In the genomic region with DNA sequence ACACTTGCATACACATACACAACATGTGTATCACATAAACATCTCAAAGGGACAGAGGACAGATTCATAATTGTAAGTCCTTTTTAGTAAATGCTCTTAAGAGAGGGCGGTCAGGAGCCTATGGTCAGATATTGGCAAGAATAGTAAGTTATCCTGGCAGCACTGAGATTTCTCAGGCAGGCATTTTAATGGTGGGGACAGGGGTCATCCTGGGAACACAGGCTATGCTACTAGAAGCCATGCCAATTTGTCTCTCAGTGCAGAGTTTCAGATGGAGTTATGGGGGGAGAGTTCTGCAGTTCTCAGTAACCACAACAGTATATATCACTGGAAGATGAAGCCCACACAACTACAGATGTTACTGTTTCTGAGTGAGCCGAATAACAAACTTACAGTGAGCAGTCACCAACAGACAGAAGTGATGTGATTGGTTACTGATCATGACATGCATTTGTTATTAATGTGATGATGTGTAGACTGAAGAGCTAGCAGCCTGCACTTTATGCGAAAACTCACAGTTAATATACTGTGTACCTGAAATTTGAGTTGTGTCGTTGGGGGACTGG, we compare ENCODE assay signal across 1 cellular context.
TF ChIP-seq lines count a peak whose summit lies in the region.

No MANE protein-coding gene starts in this region.

TF ChIP-seq in WTC11, 78 proteins besides CTCF, POLR2A, EP300 and RAD21 (continued from another document):
- TF ChIP-seq, protein P1, sequence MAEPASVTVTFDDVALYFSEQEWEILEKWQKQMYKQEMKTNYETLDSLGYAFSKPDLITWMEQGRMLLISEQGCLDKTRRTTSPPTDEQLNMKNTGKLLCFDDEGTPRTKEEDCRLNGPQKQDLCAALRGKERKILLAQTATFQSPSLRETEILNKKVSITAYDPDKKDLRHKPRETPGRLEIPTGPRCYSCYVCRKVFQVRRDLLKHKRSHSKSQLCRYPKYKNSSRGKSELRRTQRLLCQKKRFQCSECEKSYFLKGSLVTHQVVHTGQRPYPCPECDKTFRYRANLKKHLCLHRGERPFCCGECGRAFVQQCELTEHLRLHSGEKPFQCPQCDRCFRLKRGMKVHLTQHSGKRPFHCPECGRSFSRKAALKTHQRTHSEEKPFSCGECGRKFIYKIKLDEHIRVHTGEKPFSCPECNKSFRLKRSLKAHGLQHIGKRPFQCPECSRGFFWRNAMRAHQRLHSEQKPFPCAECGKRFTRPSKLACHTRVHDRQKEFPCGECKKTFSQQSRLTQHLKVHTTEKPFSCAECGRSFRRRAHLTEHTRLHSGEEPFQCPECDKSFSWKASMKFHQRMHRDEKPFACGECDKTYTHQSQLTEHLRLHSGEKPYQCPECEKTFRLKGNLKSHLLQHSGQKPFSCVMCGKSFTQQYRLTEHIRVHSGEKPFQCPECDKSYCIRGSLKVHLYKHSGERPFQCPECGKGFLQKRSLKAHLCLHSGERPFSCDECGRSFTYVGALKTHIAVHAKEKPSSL (CRISPR knock-in tag; conservative IDR thresholded peaks at IDR 0.05): no peak
- TF ChIP-seq NFYB (CRISPR knock-in tag; conservative IDR thresholded peaks at IDR 0.05; ENCODE audit: low read depth): no peak
- TF ChIP-seq, protein P2, sequence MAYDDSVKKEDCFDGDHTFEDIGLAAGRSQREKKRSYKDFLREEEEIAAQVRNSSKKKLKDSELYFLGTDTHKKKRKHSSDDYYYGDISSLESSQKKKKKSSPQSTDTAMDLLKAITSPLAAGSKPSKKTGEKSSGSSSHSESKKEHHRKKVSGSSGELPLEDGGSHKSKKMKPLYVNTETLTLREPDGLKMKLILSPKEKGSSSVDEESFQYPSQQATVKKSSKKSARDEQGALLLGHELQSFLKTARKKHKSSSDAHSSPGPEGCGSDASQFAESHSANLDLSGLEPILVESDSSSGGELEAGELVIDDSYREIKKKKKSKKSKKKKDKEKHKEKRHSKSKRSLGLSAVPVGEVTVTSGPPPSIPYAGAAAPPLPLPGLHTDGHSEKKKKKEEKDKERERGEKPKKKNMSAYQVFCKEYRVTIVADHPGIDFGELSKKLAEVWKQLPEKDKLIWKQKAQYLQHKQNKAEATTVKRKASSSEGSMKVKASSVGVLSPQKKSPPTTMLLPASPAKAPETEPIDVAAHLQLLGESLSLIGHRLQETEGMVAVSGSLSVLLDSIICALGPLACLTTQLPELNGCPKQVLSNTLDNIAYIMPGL (CRISPR knock-in tag; IDR thresholded peaks at IDR 0.05): no peak
- TF ChIP-seq OVOL2 (CRISPR knock-in tag; IDR thresholded peaks at IDR 0.05; ENCODE audit: borderline replicate concordance): no peak
- TF ChIP-seq, protein P3, sequence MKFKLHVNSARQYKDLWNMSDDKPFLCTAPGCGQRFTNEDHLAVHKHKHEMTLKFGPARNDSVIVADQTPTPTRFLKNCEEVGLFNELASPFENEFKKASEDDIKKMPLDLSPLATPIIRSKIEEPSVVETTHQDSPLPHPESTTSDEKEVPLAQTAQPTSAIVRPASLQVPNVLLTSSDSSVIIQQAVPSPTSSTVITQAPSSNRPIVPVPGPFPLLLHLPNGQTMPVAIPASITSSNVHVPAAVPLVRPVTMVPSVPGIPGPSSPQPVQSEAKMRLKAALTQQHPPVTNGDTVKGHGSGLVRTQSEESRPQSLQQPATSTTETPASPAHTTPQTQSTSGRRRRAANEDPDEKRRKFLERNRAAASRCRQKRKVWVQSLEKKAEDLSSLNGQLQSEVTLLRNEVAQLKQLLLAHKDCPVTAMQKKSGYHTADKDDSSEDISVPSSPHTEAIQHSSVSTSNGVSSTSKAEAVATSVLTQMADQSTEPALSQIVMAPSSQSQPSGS (CRISPR knock-in tag; IDR thresholded peaks at IDR 0.05; ENCODE audit: borderline replicate concordance, low read depth): no peak
